Comparison of ENCODE assay signal across 16 cellular contexts in genomic region chr3:57095361-57095760, GRCh38. TPM values are rescaled to one million over a fixed set of nuclear protein-coding genes. Genes with fewer than 3 reads are reported as not detected.
A peak's percentile ranks its signal among the peaks of the same experiment; 100 is the strongest.
DNase-seq lines count a peak whose midpoint lies in the region; ATAC-seq and TF ChIP-seq lines count a peak whose summit lies in the region.
"Had no signal": no experiment of that assay in that cellular context is flagged by ENCODE, and none has a peak within 500 bp of the region (broad histone marks: within the 10 kb centered on the region; RNA-seq: fewer than 3 reads in every experiment).

No MANE protein-coding gene starts in this region.

- H3K27ac Mint-ChIP-seq in GM23338 = no peak overlapping the region
- H3K27ac Mint-ChIP-seq: CD4-positive, CD25-positive, alpha-beta regulatory T cell; CD8-positive, alpha-beta memory T cell had no signal

- WGBS in mesenchymal stem cell = 92% methylated on average over 5 of the region's 5 CpGs
- WGBS in neuronal stem cell (ENCODE audit: extremely low coverage in 2 of 2, insufficient read length in 2 of 2, insufficient replicate concordance in 1 of 2), 2 donors = no CpG with 5 or more reads among the region's 5 CpGs

- no peaks in the 10 kb centered on the region for H3K9me3 Mint-ChIP-seq in GM23338
- H3K9me3 Mint-ChIP-seq: CD4-positive, CD25-positive, alpha-beta regulatory T cell; CD8-positive, alpha-beta memory T cell had no signal

- H4K91ac ChIP-seq in mesenchymal stem cell (ENCODE audit: low read length) (no peak overlapping the region), neuronal stem cell (ENCODE audit: low read depth, low read length, poor library complexity) (no peak overlapping the region)

- H2BK12ac ChIP-seq in mesenchymal stem cell (ENCODE audit: low read length in 2 of 2) (no peak overlapping the region), neuronal stem cell (ENCODE audit: low read length) (no peak overlapping the region)

- H2BK120ac ChIP-seq in mesenchymal stem cell (ENCODE audit: low read depth, low read length) (no peak overlapping the region), neuronal stem cell (ENCODE audit: low read depth, low read length) (no peak overlapping the region)

- peaks cover 9% of the 10 kb centered on the region; the same call in 2 of the 3 replicates for H3K4me1 Mint-ChIP-seq in GM23338

- H4K20me1 ChIP-seq in GM23338 (replicated peaks; ENCODE audit: insufficient read depth) = peaks cover 7% of the 10 kb centered on the region

- peaks cover 30% of the 10 kb centered on the region for H3K36me3 ChIP-seq in GM23338 (ENCODE audit: insufficient read depth)
- peaks cover 13% of the 10 kb centered on the region for H3K36me3 ChIP-seq in SJCRH30
- H3K36me3 ChIP-seq in mesenchymal stem cell (ENCODE audit: control insufficient read depth in 1 of 2, insufficient read depth in 2 of 2, low read depth in 1 of 2, low read length in 2 of 2) = peaks cover 3 to 13% of the 10 kb centered on the region in 2 experiments
- peaks cover 44 to 74% of the 10 kb centered on the region in 2 donors for H3K36me3 ChIP-seq in neuronal stem cell (replicated peaks in 1 of 2; ENCODE audit: control insufficient read depth in 2 of 2, insufficient read depth in 2 of 2, low read length in 2 of 2)
- H3K36me3 ChIP-seq: BE2C had no signal

- H3K4me3 ChIP-seq in GM23338 (no peak overlapping the region), SJCRH30 (no peak overlapping the region), mesenchymal stem cell (ENCODE audit: insufficient read depth in 1 of 2, low read depth in 1 of 2, low read length in 2 of 2) (no peak overlapping the region), neuronal stem cell (ENCODE audit: low read length in 2 of 2) (no peak overlapping the region)
- H3K4me3 ChIP-seq: HAP-1 had no signal

- no peaks in the 10 kb centered on the region for H3K79me1 ChIP-seq in mesenchymal stem cell (replicated peaks; ENCODE audit: low read length, poor library complexity, severe bottlenecking)
- no peaks in the 10 kb centered on the region for H3K79me1 ChIP-seq in neuronal stem cell (ENCODE audit: low read depth, low read length)

- H3F3A ChIP-seq in GM23338 (replicated peaks; ENCODE audit: low read depth) = peaks cover 13% of the 10 kb centered on the region; the same call in 1 of the 2 replicates

- DNase-seq in GM23338 (ENCODE audit: low spot score) (no peak), SJCRH30 (no peak), mesenchymal stem cell (no peak), neuronal stem cell (ENCODE audit: low spot score) (no peak), COLO829 (ENCODE audit: low spot score) (no peak), hypothalamus (lab: John Stamatoyannopoulos, UW) (no peak)
- DNase-seq: BE2C; C1 segment of cervical spinal cord; Caco-2; CD4-positive, CD25-positive, alpha-beta regulatory T cell; CD8-positive, alpha-beta memory T cell; DMS79 treated with DMSO at 0.1 percent for 48 hours; GF-D8 had no signal

- peaks cover 19% of the 10 kb centered on the region for H3K79me2 ChIP-seq in GM23338 (replicated peaks; ENCODE audit: insufficient read depth)

- ATAC-seq in GM23338 = no peak
- ATAC-seq in HG03457 (IDR thresholded peaks at IDR 0.05; ENCODE audit: unreplicated experiment) = no peak

- no peak overlapping the region for H2AFZ ChIP-seq in GM23338
- no peak overlapping the region for H2AFZ ChIP-seq in mesenchymal stem cell (ENCODE audit: low read depth, low read length)
- no peak overlapping the region for H2AFZ ChIP-seq in neuronal stem cell (ENCODE audit: low read length)

- no peak for TF ChIP-seq CTCF in GM23338 (conservative IDR thresholded peaks at IDR 0.05; ENCODE audit: low read depth in 2 of 2)

- H3K4ac ChIP-seq in mesenchymal stem cell (ENCODE audit: low read depth in 1 of 2, low read length in 2 of 2) = no peak overlapping the region
- H3K4ac ChIP-seq in neuronal stem cell (ENCODE audit: low read length) = no peak overlapping the region

- no peaks in the 10 kb centered on the region for H3K9me2 ChIP-seq in GM23338 (ENCODE audit: insufficient read depth)

- H4K8ac ChIP-seq in mesenchymal stem cell (ENCODE audit: low read length) = no peak overlapping the region
- no peak overlapping the region for H4K8ac ChIP-seq in neuronal stem cell (ENCODE audit: low read depth, low read length)

- H3K4me1 ChIP-seq in GM23338 (ENCODE audit: insufficient read depth) = peaks cover 4% of the 10 kb centered on the region; the same call in 1 of the 2 replicates
- H3K4me1 ChIP-seq in SJCRH30 = peaks cover 45% of the 10 kb centered on the region
- no peaks in the 10 kb centered on the region for H3K4me1 ChIP-seq in mesenchymal stem cell (ENCODE audit: control insufficient read depth, insufficient read depth, low read depth, low read length)
- peaks cover 0 to 4% of the 10 kb centered on the region in 2 donors for H3K4me1 ChIP-seq in neuronal stem cell (ENCODE audit: control insufficient read depth in 2 of 2, insufficient read depth in 1 of 2, low read depth in 1 of 2, low read length in 2 of 2)
- H3K4me1 ChIP-seq: BE2C had no signal

- H3K36me3 Mint-ChIP-seq in GM23338 (ENCODE audit: low read depth) = peaks cover 64% of the 10 kb centered on the region
- H3K36me3 Mint-ChIP-seq: CD4-positive, CD25-positive, alpha-beta regulatory T cell; CD8-positive, alpha-beta memory T cell had no signal

- H2AK5ac ChIP-seq in mesenchymal stem cell (ENCODE audit: low read length, severe bottlenecking) (no peak overlapping the region), neuronal stem cell (ENCODE audit: low read depth, low read length) (no peak overlapping the region)

- H3K27ac ChIP-seq in GM23338 (ENCODE audit: low read depth) (0 out of 2 replicates have a peak overlapping the region, but pooled peaks have one; percentile 50), SJCRH30 (peak overlapping the region; percentile 80), mesenchymal stem cell (ENCODE audit: low read length, poor library complexity, severe bottlenecking) (no peak overlapping the region), neuronal stem cell (replicated peaks; ENCODE audit: low read length) (no peak overlapping the region)
- H3K27ac ChIP-seq: HL-60 had no signal

- H3K4me2 ChIP-seq in GM23338 (no peak overlapping the region), mesenchymal stem cell (ENCODE audit: low read length, poor library complexity, severe bottlenecking) (no peak overlapping the region), neuronal stem cell (ENCODE audit: insufficient read depth, low read length, poor library complexity, severe bottlenecking) (no peak overlapping the region)

- H3K9ac ChIP-seq in mesenchymal stem cell (ENCODE audit: low read length) = peak overlapping the region; percentile 80
- peak overlapping the region; percentile 73 for H3K9ac ChIP-seq in neuronal stem cell (ENCODE audit: low read depth, low read length, poor library complexity)

- no peaks in the 10 kb centered on the region for H3K9me3 ChIP-seq in SJCRH30 (replicated peaks)
- no peaks in the 10 kb centered on the region for H3K9me3 ChIP-seq in mesenchymal stem cell (ENCODE audit: control insufficient read depth, low read length)
- peaks cover 0 to 3% of the 10 kb centered on the region in 2 donors for H3K9me3 ChIP-seq in neuronal stem cell (replicated peaks in 1 of 2; ENCODE audit: control insufficient read depth in 2 of 2, insufficient read depth in 1 of 2, low read depth in 1 of 2, low read length in 2 of 2)
- H3K9me3 ChIP-seq: BE2C, Caco-2, HAP-1 had no signal

- H2BK5ac ChIP-seq in mesenchymal stem cell (ENCODE audit: low read depth, low read length, poor library complexity, severe bottlenecking) (no peak overlapping the region), neuronal stem cell (ENCODE audit: low read length) (no peak overlapping the region)

- no peaks in the 10 kb centered on the region for H3K27me3 ChIP-seq in GM23338 (ENCODE audit: insufficient read depth)
- H3K27me3 ChIP-seq in SJCRH30 = no peaks in the 10 kb centered on the region
- H3K27me3 ChIP-seq in mesenchymal stem cell (ENCODE audit: control insufficient read depth in 1 of 2, insufficient read depth in 1 of 2, low read length in 2 of 2) = no peaks in the 10 kb centered on the region
- H3K27me3 ChIP-seq in neuronal stem cell (ENCODE audit: control insufficient read depth in 3 of 3, insufficient read depth in 3 of 3, low read depth in 1 of 3, low read length in 3 of 3) = no peaks in the 10 kb centered on the region
- H3K27me3 ChIP-seq: BE2C had no signal

- H3K18ac ChIP-seq in mesenchymal stem cell (ENCODE audit: low read depth in 1 of 2, low read length in 2 of 2) (no peak overlapping the region), neuronal stem cell (ENCODE audit: low read length) (no peak overlapping the region)

- H3K27me3 Mint-ChIP-seq in GM23338 (ENCODE audit: insufficient read depth, low read depth, poor library complexity) = peaks cover 2% of the 10 kb centered on the region

- H3K4me3 Mint-ChIP-seq in GM23338 = no peak overlapping the region
- H3K4me3 Mint-ChIP-seq: CD4-positive, CD25-positive, alpha-beta regulatory T cell; CD8-positive, alpha-beta memory T cell had no signal

- H2BK15ac ChIP-seq in mesenchymal stem cell (ENCODE audit: low read depth, poor library complexity, severe bottlenecking) = no peak overlapping the region
- H2BK15ac ChIP-seq in neuronal stem cell (ENCODE audit: low read length) = no peak overlapping the region

- H3K14ac ChIP-seq in mesenchymal stem cell (ENCODE audit: low read length in 2 of 2) (no peak overlapping the region), neuronal stem cell (ENCODE audit: low read length) (no peak overlapping the region)

- H3K23ac ChIP-seq in mesenchymal stem cell (ENCODE audit: low read length in 2 of 2) (no peak overlapping the region), neuronal stem cell (ENCODE audit: low read depth, low read length, poor library complexity) (no peak overlapping the region)

TF ChIP-seq in GM23338, 12 proteins besides CTCF, POLR2A, EP300 and RAD21:
- TF ChIP-seq EZH2 (IDR thresholded peaks at IDR 0.05; ENCODE audit: low read depth, unreplicated experiment) (no peak), ETS1 (IDR thresholded peaks at IDR 0.05) (no peak), STAT1 (IDR thresholded peaks at IDR 0.05; ENCODE audit: unreplicated experiment) (no peak)
TF ChIP-seq in GM23338: peak in this region for 0.

RNA-seq across cellular contexts. Expression of gene SPATA12, which starts 34.9 kb away (rescaled TPM):
- total RNA-seq in GM23338 (2014; rRNA removed; shearing (Covaris generic)) = 0.10 TPM in 1 of 2 replicates, not detected in the other
- 0.65 and 0.70 TPM in 2 replicates for polyA plus RNA-seq in GM23338 (2016; fragmentation: Nextera tagmentation; extraction: Ambion mirVana)
- total RNA-seq in SJCRH30 (2014; rRNA removed; shearing (Covaris generic)) = 0.10 TPM in 1 of 2 replicates, not detected in the other
- polyA plus RNA-seq in mesenchymal stem cell (2013, experiment 1 of 2) = not detected
- 0.03 TPM for polyA plus RNA-seq in mesenchymal stem cell (2013, experiment 2 of 2)
- 0.28 TPM for polyA plus RNA-seq in neuronal stem cell (2013, experiment 1 of 2)
- polyA plus RNA-seq in neuronal stem cell (2013, experiment 2 of 2) = 0.39 TPM
- total RNA-seq: Caco-2; CD4-positive, CD25-positive, alpha-beta regulatory T cell; CD8-positive, alpha-beta memory T cell had no signal
- polyA plus RNA-seq: CD4-positive, CD25-positive, alpha-beta regulatory T cell; CD8-positive, alpha-beta memory T cell had no signal

Comparison
In these comparisons a context has a peak if more than half of its experiments do, and no peak if none do; other contexts are left out.
1. H3K27ac ChIP-seq: peak in GM23338 (single experiment) and SJCRH30 (single experiment); none in mesenchymal stem cell (single experiment) and neuronal stem cell (single experiment).